In genomic region chr11:123055132-123055924, GRCh38 we compare ENCODE assay signal across 9 cellular contexts. TPM values are rescaled to one million over a fixed set of nuclear protein-coding genes. Genes with fewer than 3 reads are reported as not detected.
A peak's percentile ranks its signal among the peaks of the same experiment; 100 is the strongest.
DNase-seq lines count a peak whose midpoint lies in the region; ATAC-seq and TF ChIP-seq lines count a peak whose summit lies in the region.
"Had no signal": no experiment of that assay in that cellular context is flagged by ENCODE, and none has a peak within 500 bp of the region (broad histone marks: within the 10 kb centered on the region; RNA-seq: fewer than 3 reads in every experiment).

No MANE protein-coding gene starts in this region.

- no peak for TF ChIP-seq EP300 in SK-N-SH (IDR thresholded peaks at IDR 0.05; ENCODE audit: borderline replicate concordance in 1 of 2, low read depth in 1 of 2, low read length in 1 of 2)

- WGBS in SK-N-SH (ENCODE audit: low lambda C conversion rate) = 70% methylated on average over 6 of the region's 6 CpGs

- POLR2A ChIA-PET in SK-N-SH (lab: Yijun Ruan, JAX) = interaction anchor here (0.7 kb wide), 1 partner anchor 9 kb away, joined by 4 read pairs; no protein-coding TSS in a partner anchor
- POLR2A ChIA-PET in HEK293 (lab: Yijun Ruan, JAX) = interaction anchor here (0.6 to 2.5 kb wide), 13 partner anchors 11 to 502 kb away, joined by 3 to 12 read pairs (median 5); no protein-coding TSS in a partner anchor
- POLR2A ChIA-PET in activated B cell treated with CpG ODN at 0.5 μM for 24 hours (lab: Charles Lee) = interaction anchor here (0.7 to 1.7 kb wide), 5 partner anchors 8 to 18 kb away, joined by 3 to 5 read pairs (median 5); no protein-coding TSS in a partner anchor
- POLR2A ChIA-PET in naive thymus-derived CD4-positive, alpha-beta T cell (lab: Charles Lee) = interaction anchor here (0.6 to 24.1 kb wide), 13 partner anchors 8 to 204 kb away, joined by 3 to 653 read pairs (median 5); partner anchors contain the start of gene HSPA8

- no peaks in the 10 kb centered on the region for H3K9me2 ChIP-seq in SK-N-SH

- peak overlapping the region; percentile 15 for H3K4me3 Mint-ChIP-seq in activated B cell treated with CpG ODN at 0.5 μM for 24 hours
- H3K4me3 Mint-ChIP-seq in naive thymus-derived CD4-positive, alpha-beta T cell = peak overlapping the region; percentile 5 to 100 (median 90)

- CTCF ChIA-PET in SK-N-SH (lab: Yijun Ruan, JAX) = interaction anchor here (0.7 to 5.9 kb wide), 25 partner anchors 9 to 211 kb away, joined by 3 to 74 read pairs (median 6); no protein-coding TSS in a partner anchor
- CTCF ChIA-PET in HEK293 (lab: Yijun Ruan, JAX) = interaction anchor here (0.6 to 5.0 kb wide), 21 partner anchors 8 to 541 kb away, joined by 3 to 54 read pairs (median 4); no protein-coding TSS in a partner anchor
- CTCF ChIA-PET in activated B cell treated with CpG ODN at 0.5 μM for 24 hours (lab: Charles Lee) = interaction anchor here (0.6 to 4.3 kb wide), 7 partner anchors 22 to 389 kb away, joined by 3 to 32 read pairs (median 4); no protein-coding TSS in a partner anchor
- CTCF ChIA-PET in naive thymus-derived CD4-positive, alpha-beta T cell (lab: Charles Lee) = interaction anchor here (0.5 to 9.3 kb wide), 20 partner anchors 8 to 427 kb away, joined by 3 to 119 read pairs (median 4); no protein-coding TSS in a partner anchor

- DNase-seq in SK-N-SH (no peak), activated B cell treated with CpG ODN at 0.5 μM for 24 hours (no peak), tibial artery (no peak), BE2C (no peak)
- DNase-seq in naive thymus-derived CD4-positive, alpha-beta T cell = no peak

- no peak for TF ChIP-seq RAD21 in SK-N-SH (IDR thresholded peaks at IDR 0.05; ENCODE audit: low read length)

- peaks cover 9 to 30% of the 10 kb centered on the region in 2 experiments; a peak in 3 of 4 replicates for H3K4me1 ChIP-seq in SK-N-SH (ENCODE audit: control insufficient read depth in 1 of 2, insufficient read depth in 2 of 2, low read depth in 1 of 2, low read length in 1 of 2)
- no peaks in the 10 kb centered on the region for H3K4me1 ChIP-seq in HEK293 (ENCODE audit: control insufficient read depth, insufficient read depth, low read length)
- peaks cover 51 to 63% of the 10 kb centered on the region in 2 donors for H3K4me1 ChIP-seq in naive thymus-derived CD4-positive, alpha-beta T cell (ENCODE audit: control insufficient read depth in 2 of 2, insufficient read depth in 2 of 2, low read length in 2 of 2)
- peaks cover 0 to 52% (median 42%) of the 10 kb centered on the region in 4 donors for H3K4me1 ChIP-seq in tibial artery
- H3K4me1 ChIP-seq in BE2C = peaks cover 18% of the 10 kb centered on the region

- peaks cover 63% of the 10 kb centered on the region for H3K4me1 Mint-ChIP-seq in activated B cell treated with CpG ODN at 0.5 μM for 24 hours
- peaks cover 48 to 68% (median 64%) of the 10 kb centered on the region in 7 donors for H3K4me1 Mint-ChIP-seq in naive thymus-derived CD4-positive, alpha-beta T cell

- no peak; the same call in 2 of the 3 replicates for ATAC-seq in SK-N-SH treated with all-trans-retinoic acid at 6 μM for 48 hours
- ATAC-seq in activated B cell treated with CpG ODN at 0.5 μM for 24 hours (ENCODE audit: low read depth) = no peak
- no peak for ATAC-seq in naive thymus-derived CD4-positive, alpha-beta T cell
- ATAC-seq in GM18909 (IDR thresholded peaks at IDR 0.05; ENCODE audit: poor library complexity, unreplicated experiment) = no peak

- H3K9me3 ChIP-seq in SK-N-SH (no peaks in the 10 kb centered on the region), HEK293 (ENCODE audit: control insufficient read depth, insufficient read depth, low read depth, low read length) (no peaks in the 10 kb centered on the region), tibial artery (no peaks in the 10 kb centered on the region), BE2C (no peaks in the 10 kb centered on the region)
- no peaks in the 10 kb centered on the region for H3K9me3 ChIP-seq in naive thymus-derived CD4-positive, alpha-beta T cell (ENCODE audit: control insufficient read depth in 2 of 3, low read length in 3 of 3)

- peak overlapping the region in 1 of 2 experiments; percentile 99; a peak in 2 of 4 replicates for H3K27ac ChIP-seq in SK-N-SH (ENCODE audit: low read depth in 2 of 2, low read length in 1 of 2)
- H3K27ac ChIP-seq in HEK293 (ENCODE audit: extremely low read depth, low read depth, low read length) = no peak overlapping the region
- peak overlapping the region; percentile 59 for H3K27ac ChIP-seq in naive thymus-derived CD4-positive, alpha-beta T cell (ENCODE audit: low read depth, low read length)
- no peak overlapping the region for H3K27ac ChIP-seq in tibial artery
- H3K27ac ChIP-seq: hepatocyte had no signal

- peaks cover 37% of the 10 kb centered on the region for H3K79me2 ChIP-seq in SK-N-SH (ENCODE audit: insufficient read depth)

- peaks cover 79% of the 10 kb centered on the region for H3K36me3 Mint-ChIP-seq in activated B cell treated with CpG ODN at 0.5 μM for 24 hours (ENCODE audit: low read depth)
- peaks cover 17 to 67% (median 50%) of the 10 kb centered on the region in 5 donors for H3K36me3 Mint-ChIP-seq in naive thymus-derived CD4-positive, alpha-beta T cell

- peaks cover 83% of the 10 kb centered on the region for H3F3A ChIP-seq in SK-N-SH (replicated peaks; ENCODE audit: insufficient read depth)

- H3K27me3 Mint-ChIP-seq in activated B cell treated with CpG ODN at 0.5 μM for 24 hours = no peaks in the 10 kb centered on the region
- no peaks in the 10 kb centered on the region for H3K27me3 Mint-ChIP-seq in naive thymus-derived CD4-positive, alpha-beta T cell

- H4K20me1 ChIP-seq in SK-N-SH (ENCODE audit: insufficient read depth) = peaks cover 68% of the 10 kb centered on the region

- H2AFZ ChIP-seq in SK-N-SH (ENCODE audit: low read depth) = no peak overlapping the region
- H2AFZ ChIP-seq: hepatocyte had no signal

- peaks cover 61 to 64% of the 10 kb centered on the region in 2 experiments for H3K36me3 ChIP-seq in SK-N-SH (replicated peaks in 1 of 2; ENCODE audit: control insufficient read depth in 1 of 2, insufficient read depth in 2 of 2, low read length in 1 of 2)
- H3K36me3 ChIP-seq in HEK293 (ENCODE audit: control insufficient read depth in 2 of 2, insufficient read depth in 1 of 2, low read length in 2 of 2) = peaks cover 15 to 63% of the 10 kb centered on the region in 2 experiments
- peaks cover 42 to 68% (median 49%) of the 10 kb centered on the region in 3 experiments for H3K36me3 ChIP-seq in naive thymus-derived CD4-positive, alpha-beta T cell (ENCODE audit: control insufficient read depth in 2 of 3, insufficient read depth in 3 of 3, low read length in 3 of 3)
- H3K36me3 ChIP-seq in tibial artery = peaks cover 54 to 66% (median 65%) of the 10 kb centered on the region in 3 donors
- peaks cover 71% of the 10 kb centered on the region for H3K36me3 ChIP-seq in BE2C

- intact Hi-C loops in activated B cell treated with CpG ODN at 0.5 μM for 24 hours (cut with micrococcal nuclease) = no loop called here
- intact Hi-C loops in naive thymus-derived CD4-positive, alpha-beta T cell (cut with micrococcal nuclease) = loop anchor here in 1 of 2 donors (10.0 kb wide), 1 partner anchor 191 kb away; no protein-coding TSS in a partner anchor
- intact Hi-C loops in tibial artery (cut with DNase I; ENCODE audit: low total_unique reads) = no loop called here

- peak overlapping the region; percentile 50 for H3K27ac Mint-ChIP-seq in activated B cell treated with CpG ODN at 0.5 μM for 24 hours
- peak overlapping the region; percentile 76 to 100 (median 98) for H3K27ac Mint-ChIP-seq in naive thymus-derived CD4-positive, alpha-beta T cell

- no peak overlapping the region for H3K4me2 ChIP-seq in SK-N-SH
- H3K4me2 ChIP-seq: hepatocyte had no signal

- H3K9me3 Mint-ChIP-seq in activated B cell treated with CpG ODN at 0.5 μM for 24 hours = no peaks in the 10 kb centered on the region
- no peaks in the 10 kb centered on the region for H3K9me3 Mint-ChIP-seq in naive thymus-derived CD4-positive, alpha-beta T cell

- H3K9ac ChIP-seq in SK-N-SH = no peak overlapping the region

- H3K27me3 ChIP-seq in SK-N-SH (ENCODE audit: insufficient read depth) (no peaks in the 10 kb centered on the region), tibial artery (no peaks in the 10 kb centered on the region), BE2C (no peaks in the 10 kb centered on the region)
- H3K27me3 ChIP-seq in naive thymus-derived CD4-positive, alpha-beta T cell (ENCODE audit: control insufficient read depth in 2 of 2, insufficient read depth in 2 of 2, low read length in 2 of 2) = no peaks in the 10 kb centered on the region
- H3K27me3 ChIP-seq: hepatocyte had no signal

- H3K4me3 ChIP-seq in SK-N-SH (ENCODE audit: low read depth in 2 of 2, low read length in 1 of 2) (no peak overlapping the region), HEK293 (ENCODE audit: low read depth, low read length) (no peak overlapping the region), tibial artery (no peak overlapping the region), BE2C (ENCODE audit: low read depth, low read length) (no peak overlapping the region)
- peak overlapping the region; percentile 11 for H3K4me3 ChIP-seq in naive thymus-derived CD4-positive, alpha-beta T cell (ENCODE audit: low read length)
- H3K4me3 ChIP-seq: hepatocyte had no signal

- no peak for TF ChIP-seq CTCF in SK-N-SH (IDR thresholded peaks at IDR 0.05)
- TF ChIP-seq CTCF in HEK293 (tag by site-specific recombination; IDR thresholded peaks at IDR 0.05) = no peak
- no peak for TF ChIP-seq CTCF in activated B cell treated with CpG ODN at 0.5 μM for 24 hours (IDR thresholded peaks at IDR 0.05)
- TF ChIP-seq CTCF in tibial artery (IDR thresholded peaks at IDR 0.05) = no peak
- TF ChIP-seq CTCF in BE2C (IDR thresholded peaks at IDR 0.05; ENCODE audit: low read depth, low read length) = no peak

TF ChIP-seq in SK-N-SH, 30 proteins besides CTCF, POLR2A, EP300 and RAD21 (continues in another document):
- no peak for TF ChIP-seq GATA2 (CRISPR knock-in tag; IDR thresholded peaks at IDR 0.05)
- TF ChIP-seq YY1 (IDR thresholded peaks at IDR 0.05; ENCODE audit: low read depth) = no peak
- TF ChIP-seq FOXM1 (IDR thresholded peaks at IDR 0.05; ENCODE audit: low read depth) = no peak

TF ChIP-seq in SK-N-SH treated with all-trans-retinoic acid at 6 μM for 48 hours, 23 proteins besides CTCF, POLR2A, EP300 and RAD21:
- no peak for TF ChIP-seq CSDC2 (CRISPR knock-in tag; IDR thresholded peaks at IDR 0.05)
- TF ChIP-seq SNAI2 (CRISPR knock-in tag; IDR thresholded peaks at IDR 0.05) = no peak
- no peak for TF ChIP-seq ZC3H10 (CRISPR knock-in tag; IDR thresholded peaks at IDR 0.05)

TF ChIP-seq in HEK293, 187 proteins besides CTCF, POLR2A, EP300 and RAD21 (continues in another document):
- 0 out of 2 replicates have a peak, but pooled peaks have one; percentile 32 for TF ChIP-seq IKZF3 (tag by site-specific recombination; IDR thresholded peaks at IDR 0.05)

RNA-seq across cellular contexts. Expression of gene HSPA8, which starts 6.6 kb away (rescaled TPM):
- polyA plus RNA-seq in SK-N-SH (2012; rRNA removed) = 2,088 and 3,150 TPM in 2 replicates
- polyA plus RNA-seq in SK-N-SH (2012; cell fraction: cytosol; rRNA removed) = 2,445 and 2,787 TPM in 2 replicates
- polyA plus RNA-seq in SK-N-SH (2012; cell fraction: nucleus; rRNA removed) = 1,331 and 2,502 TPM in 2 replicates
- 1,278 and 1,380 TPM in 2 replicates for total RNA-seq in activated B cell treated with CpG ODN at 0.5 μM for 24 hours
- 1,000 to 10,000 TPM in 1 of 5 experiments, 100 to 1,000 TPM in 4; 763 to 2,366 (median 830) TPM for total RNA-seq in naive thymus-derived CD4-positive, alpha-beta T cell
- polyA plus RNA-seq in naive thymus-derived CD4-positive, alpha-beta T cell = 1,000 to 10,000 TPM; 1,206 to 1,808 TPM
- 1,196 TPM for polyA plus RNA-seq in BE2C (2012; ENCODE audit: insufficient read depth, insufficient read length, low read depth)
